Comparison of ENCODE assay signal across 8 cellular contexts in the genomic region with DNA sequence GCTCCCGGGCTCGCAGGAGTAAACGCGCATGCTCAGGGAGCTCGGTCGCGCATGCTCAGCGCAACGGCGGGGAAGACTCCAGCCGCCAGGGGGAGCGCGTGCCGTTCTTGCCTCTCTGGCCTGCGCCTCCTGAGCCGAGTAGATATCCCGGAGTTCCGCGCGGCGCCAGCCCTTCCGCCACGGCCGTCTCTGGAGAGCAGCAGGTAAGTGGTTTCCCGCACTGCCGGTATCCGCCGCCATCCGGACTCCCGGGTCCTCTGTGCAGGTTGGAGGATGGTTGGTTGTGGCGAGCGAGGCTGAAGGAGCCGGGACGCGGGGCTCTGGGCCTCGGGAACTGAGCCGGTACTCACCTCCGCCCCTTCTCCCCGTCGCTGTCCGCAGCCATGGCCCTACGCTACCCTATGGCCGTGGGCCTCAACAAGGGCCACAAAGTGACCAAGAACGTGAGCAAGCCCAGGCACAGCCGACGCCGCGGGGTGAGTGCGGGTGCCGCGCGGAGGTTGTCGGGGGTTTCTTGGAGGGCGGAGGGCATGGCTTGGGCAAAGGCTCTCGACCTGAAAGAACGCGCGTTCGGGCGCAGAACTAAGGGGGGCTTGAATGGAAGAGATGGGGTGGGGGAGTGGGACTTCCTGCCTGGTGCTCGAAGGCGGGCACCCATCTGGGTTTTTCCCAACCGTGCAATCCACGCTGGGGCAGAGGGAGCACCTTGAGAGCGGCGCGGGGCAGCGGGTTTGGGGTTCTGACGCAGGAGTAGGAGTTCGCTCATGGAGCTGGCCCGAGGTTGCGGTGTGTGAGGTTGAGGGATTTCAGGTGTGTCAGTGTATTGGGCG. TPM values are rescaled to one million over a fixed set of nuclear protein-coding genes. Genes with fewer than 3 reads are reported as not detected.
DNase-seq lines count a peak whose midpoint lies in the region; ATAC-seq and TF ChIP-seq lines count a peak whose summit lies in the region.

A gene (plus strand): TSS at position 171 of the 830 bp plus-strand sequence. CDS start 213 bp downstream, at position 384.

- no peaks in the 10 kb centered on the region for H3K27me3 ChIP-seq in prostate gland (replicated peaks; ENCODE audit: insufficient read depth)

- no peaks in the 10 kb centered on the region for H3K27me3 Mint-ChIP-seq in T-helper 17 cell

- TF ChIP-seq CTCF in GM10266 (IDR thresholded peaks at IDR 0.05; ENCODE audit: control insufficient read depth, insufficient read depth, low read depth, missing control alignments) (peak; percentile 100), prostate gland (IDR thresholded peaks at IDR 0.05) (peak; percentile 91 to 100 (median 99))

- H3K36me3 ChIP-seq in prostate gland, result peaks cover 0 to 25% of the 10 kb centered on the region in 2 donors
- peaks cover under 1% of the 10 kb centered on the region for H3K36me3 ChIP-seq in urinary bladder (ENCODE audit: insufficient read depth)

- peak; percentile 98 for DNase-seq in GM10266 (ENCODE audit: extremely low spot score)
- peak; percentile 91 for DNase-seq in NCI-H1694 treated with DMSO at 0.1 percent for 48 hours (lab: John Stamatoyannopoulos, UW)
- peak; percentile 96 to 100 (median 98) for DNase-seq in T-helper 17 cell
- DNase-seq in left ventricle myocardium superior, result peak; percentile 99
- DNase-seq in prostate gland (ENCODE audit: low spot score), result peak; percentile 97

- H3K27ac Mint-ChIP-seq in T-helper 17 cell, result peak within 1 kb of the TSS; percentile 97

- TF ChIP-seq POLR2A in prostate gland (IDR thresholded peaks at IDR 0.05), result peak; percentile 85

- no peaks in the 10 kb centered on the region for H3K36me3 Mint-ChIP-seq in T-helper 17 cell (ENCODE audit: low read depth)

- peak within 1 kb of the TSS; percentile 96 for H3K4me3 Mint-ChIP-seq in T-helper 17 cell

- ATAC-seq in HG02763 (IDR thresholded peaks at IDR 0.05; ENCODE audit: unreplicated experiment) (peak; percentile 39), T-helper 17 cell (peak; percentile 71), left ventricle myocardium superior (peak; percentile 76)

- intact Hi-C loops in left ventricle myocardium superior (cut with micrococcal nuclease) (no loop called here), prostate gland (cut with DNase I) (loop anchor here (1.0 to 2.0 kb wide), 2 partner anchors 30 to 68 kb away; a partner anchor contains a TSS)

- H3K4me1 Mint-ChIP-seq in T-helper 17 cell, result peaks cover 33% of the 10 kb centered on the region

- H3K4me1 ChIP-seq in prostate gland (replicated peaks) (peaks cover 13% of the 10 kb centered on the region), urinary bladder (ENCODE audit: insufficient read depth) (no peaks in the 10 kb centered on the region)

- H3K4me3 ChIP-seq in prostate gland (peak within 1 kb of the TSS; percentile 54 to 73), urinary bladder (ENCODE audit: low read depth, low read length) (peak within 1 kb of the TSS; percentile 66)

- H3K9me3 ChIP-seq in T-helper 17 cell (ENCODE audit: control insufficient read depth, low read length, poor library complexity, severe bottlenecking), result no peaks in the 10 kb centered on the region
- no peaks in the 10 kb centered on the region for H3K9me3 ChIP-seq in prostate gland

- under 1% methylated on average over 68 of the region's 73 CpGs for WGBS in prostate gland
- under 1% methylated on average over 73 of the region's 73 CpGs for WGBS in urinary bladder

- H3K27ac ChIP-seq in angular gyrus (ENCODE audit: low read depth, low read length) (peak within 1 kb of the TSS; percentile 16), prostate gland (peak within 1 kb of the TSS; percentile 86 to 89), urinary bladder (ENCODE audit: low read depth) (peak within 1 kb of the TSS; percentile 95)

RNA-seq across cellular contexts. Expression of the gene that starts here (rescaled TPM):
- total RNA-seq in T-helper 17 cell, result 1,000 to 10,000 TPM in 1 of 2 donors, 100 to 1,000 TPM in 1; 811 to 1,376 TPM
- 401 TPM for total RNA-seq in left ventricle myocardium superior
- total RNA-seq in prostate gland, result 1,000 to 10,000 TPM in 1 of 2 donors, 100 to 1,000 TPM in 1; 628 to 1,303 TPM
- total RNA-seq in urinary bladder, result 287 TPM
- 1,053 TPM for polyA plus RNA-seq in urinary bladder

Comparison
In these comparisons a context has a peak if more than half of its experiments do, and no peak if none do; other contexts are left out.
1. Peak in every context shown above with its lines: DNase-seq, ATAC-seq, H3K4me3 ChIP-seq and H3K27ac ChIP-seq.
2. H3K27ac ChIP-seq: peak in every context shown above with its lines; median percentile 95 in urinary bladder; 88 in prostate gland; 16 in angular gyrus.